Comparison of ENCODE assay signal across 26 cellular contexts in the genomic region with DNA sequence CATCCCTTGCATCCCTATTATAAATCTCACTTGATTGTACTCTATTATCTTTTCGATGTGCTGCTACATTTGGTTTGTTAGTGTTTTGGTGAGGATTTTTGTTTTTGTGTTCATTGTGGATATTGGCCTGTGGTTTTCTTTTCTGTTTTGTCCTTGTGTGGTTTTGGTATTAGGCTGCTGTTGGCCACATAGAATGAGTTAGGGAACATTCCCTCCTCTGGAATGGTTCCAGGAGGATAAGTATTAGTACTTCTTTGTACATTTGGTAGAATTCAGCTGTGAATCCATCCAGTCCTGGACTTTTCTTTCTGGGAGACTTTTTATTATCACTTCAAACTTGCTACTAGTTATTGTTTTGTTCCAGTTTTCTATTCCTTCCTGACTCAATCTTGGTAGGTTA.
A peak's percentile ranks its signal among the peaks of the same experiment; 100 is the strongest.
DNase-seq lines count a peak whose midpoint lies in the region; ATAC-seq, FAIRE-seq and TF ChIP-seq lines count a peak whose summit lies in the region.
"Had no signal": no experiment of that assay in that cellular context is flagged by ENCODE, and none has a peak within 500 bp of the region (broad histone marks: within the 10 kb centered on the region; RNA-seq: fewer than 3 reads in every experiment).

No MANE protein-coding gene starts in this region.

- ATAC-seq in IMR-90 (ENCODE audit: low read depth): no peak
- no peak for ATAC-seq in thoracic aorta (ENCODE audit: insufficient number of reproducible peaks, low FRiP score, low read depth)
- ATAC-seq in left lobe of liver: no peak
- ATAC-seq: HepG2, Right ventricle myocardium inferior had no signal

- CTCF ChIA-PET in IMR-90 (lab: Yijun Ruan, JAX): no interaction called here

- in situ Hi-C loops in IMR-90 (cut with MboI; ENCODE audit: low sequenced_read_pairs): no loop called here

- H2AFZ ChIP-seq in IMR-90 (replicated peaks; ENCODE audit: low read length, poor library complexity) (no peak overlapping the region), astrocyte (ENCODE audit: low read depth, low read length) (no peak overlapping the region), neural progenitor cell (replicated peaks) (no peak overlapping the region)

- no peak overlapping the region for H3K4ac ChIP-seq in IMR-90 (ENCODE audit: low read depth, low read length)

- POLR2A ChIA-PET in IMR-90 (lab: Charles Lee; ENCODE audit: unreplicated experiment): no interaction called here

- peaks cover 3% of the 10 kb centered on the region; the same call in 1 of the 2 replicates for H3K9me1 ChIP-seq in IMR-90 (ENCODE audit: insufficient read depth, low read length)

- peaks cover 26% of the 10 kb centered on the region for H3K4me1 Mint-ChIP-seq in astrocyte (ENCODE audit: low read depth, unreplicated experiment)
- H3K4me1 Mint-ChIP-seq in neural progenitor cell: peaks cover 4% of the 10 kb centered on the region

- DNase-seq in IMR-90 (no peak), astrocyte (ENCODE audit: low read depth) (no peak), choroid plexus epithelial cell (ENCODE audit: low read depth) (peak; percentile 23), thoracic aorta (ENCODE audit: low spot score) (no peak), neural progenitor cell (ENCODE audit: low spot score) (no peak), left lobe of liver (ENCODE audit: low spot score) (no peak), DMS 273 (lab: John Stamatoyannopoulos, UW; ENCODE audit: unreplicated experiment) (no peak)
- DNase-seq: CD4-positive, alpha-beta T cell; COR-L47; DMS 273 treated with DMSO at 0.1 percent for 48 hours; DMS79 treated with DMSO at 0.1 percent for 48 hours; H9; HFFc6; KBM-7; NCI-H1105; NCI-H146; NCI-H2081; NCI-H2171; NCI-H345; NCI-H524 treated with DMSO at 0.1 percent for 48 hours; NCI-H82 had no signal

- no peak for TF ChIP-seq POLR2A in IMR-90 (IDR thresholded peaks at IDR 0.05; ENCODE audit: low read depth, low read length)

- H3K36me3 Mint-ChIP-seq in astrocyte (ENCODE audit: low read depth, unreplicated experiment): no peaks in the 10 kb centered on the region
- H3K36me3 Mint-ChIP-seq in neural progenitor cell: no peaks in the 10 kb centered on the region

- peaks cover 6% of the 10 kb centered on the region; the same call in 1 of the 2 replicates for H3K4me1 ChIP-seq in IMR-90 (ENCODE audit: control insufficient read depth, insufficient read depth, low read length)
- peaks cover 14% of the 10 kb centered on the region for H3K4me1 ChIP-seq in astrocyte (ENCODE audit: insufficient read depth, low read length)
- H3K4me1 ChIP-seq in thoracic aorta (ENCODE audit: control insufficient read depth in 1 of 2, low read depth in 2 of 2): peaks cover 0 to 25% of the 10 kb centered on the region in 2 donors
- peaks cover 3% of the 10 kb centered on the region for H3K4me1 ChIP-seq in neural progenitor cell
- H3K4me1 ChIP-seq: SJSA1 had no signal

- BruUV-seq in IMR-90 (replicated peaks; lab: Mats Ljungman, UMichigan): no TSS peak

- dilution Hi-C loops in IMR-90 (cut with HindIII; ENCODE audit: low sequenced_read_pairs, unreplicated experiment): no loop called here

- H4K8ac ChIP-seq in IMR-90 (ENCODE audit: low read depth in 2 of 2, low read length in 2 of 2): no peak overlapping the region

- H3K27me3 ChIP-seq in IMR-90 (ENCODE audit: control insufficient read depth, insufficient read depth, low read length): no peaks in the 10 kb centered on the region
- no peaks in the 10 kb centered on the region for H3K27me3 ChIP-seq in astrocyte (ENCODE audit: insufficient read depth, low read length)
- H3K27me3 ChIP-seq in thoracic aorta (replicated peaks; ENCODE audit: insufficient read depth): no peaks in the 10 kb centered on the region
- no peaks in the 10 kb centered on the region for H3K27me3 ChIP-seq in neural progenitor cell
- H3K27me3 ChIP-seq: BLaER1, SJSA1 had no signal

- H3K9me3 ChIP-seq in IMR-90 (ENCODE audit: control insufficient read depth, insufficient read depth, low read length) (no peaks in the 10 kb centered on the region), astrocyte (ENCODE audit: insufficient read depth, low read depth, low read length) (no peaks in the 10 kb centered on the region), thoracic aorta (no peaks in the 10 kb centered on the region), neural progenitor cell (ENCODE audit: low read depth) (no peaks in the 10 kb centered on the region)
- H3K9me3 ChIP-seq: SJSA1 had no signal

- H3K9ac ChIP-seq in IMR-90 (ENCODE audit: low read depth, low read length) (no peak overlapping the region), astrocyte (ENCODE audit: low read length) (no peak overlapping the region), neural progenitor cell (no peak overlapping the region)
- H3K9ac ChIP-seq: BLaER1 had no signal

- no peak overlapping the region for H4K5ac ChIP-seq in IMR-90 (ENCODE audit: low read depth, low read length)

- H3K27me3 Mint-ChIP-seq in astrocyte (ENCODE audit: low read depth, unreplicated experiment) (no peaks in the 10 kb centered on the region), neural progenitor cell (ENCODE audit: insufficient read depth, low read depth) (peaks cover 4% of the 10 kb centered on the region)

- TF ChIP-seq RAD21 in IMR-90 (IDR thresholded peaks at IDR 0.05; ENCODE audit: low read length): no peak

- H3K36me3 ChIP-seq in IMR-90 (ENCODE audit: control insufficient read depth, insufficient read depth, low read length): no peaks in the 10 kb centered on the region
- no peaks in the 10 kb centered on the region for H3K36me3 ChIP-seq in astrocyte (ENCODE audit: insufficient read depth, low read length)
- H3K36me3 ChIP-seq in thoracic aorta: no peaks in the 10 kb centered on the region
- H3K36me3 ChIP-seq in neural progenitor cell: no peaks in the 10 kb centered on the region
- H3K36me3 ChIP-seq: BLaER1, SJSA1 had no signal

- no peak overlapping the region for H3K56ac ChIP-seq in IMR-90 (ENCODE audit: extremely low read depth, insufficient read depth, low read length)

- H3K4me3 Mint-ChIP-seq in astrocyte (ENCODE audit: unreplicated experiment) (peak overlapping the region; percentile 81), neural progenitor cell (no peak overlapping the region)
- H3K4me3 Mint-ChIP-seq: CD4-positive, alpha-beta T cell; H9; HFFc6 had no signal

- H2AK9ac ChIP-seq in IMR-90 (replicated peaks; ENCODE audit: low read depth, low read length, poor library complexity): no peak overlapping the region

- no peak overlapping the region for H3K14ac ChIP-seq in IMR-90 (replicated peaks; ENCODE audit: low read depth, low read length)

- H3K23ac ChIP-seq in IMR-90 (ENCODE audit: low read depth, low read length): no peak overlapping the region

- H3K27ac Mint-ChIP-seq in astrocyte (ENCODE audit: unreplicated experiment) (peak overlapping the region; percentile 54), neural progenitor cell (no peak overlapping the region)
- H3K27ac Mint-ChIP-seq: CD4-positive, alpha-beta T cell; H9; HFFc6 had no signal

- no peak overlapping the region for H4K91ac ChIP-seq in IMR-90 (ENCODE audit: insufficient read depth, low read depth, low read length)

- no peaks in the 10 kb centered on the region for H4K20me1 ChIP-seq in IMR-90 (ENCODE audit: insufficient read depth, low read length)
- no peaks in the 10 kb centered on the region for H4K20me1 ChIP-seq in astrocyte (ENCODE audit: insufficient read depth, low read length)
- H4K20me1 ChIP-seq in neural progenitor cell (ENCODE audit: low read depth): no peaks in the 10 kb centered on the region
- H4K20me1 ChIP-seq: BLaER1 had no signal

- H3K9me3 Mint-ChIP-seq in astrocyte (ENCODE audit: unreplicated experiment): peaks cover 2% of the 10 kb centered on the region
- H3K9me3 Mint-ChIP-seq in neural progenitor cell: peaks cover 3% of the 10 kb centered on the region
- H3K9me3 Mint-ChIP-seq: CD4-positive, alpha-beta T cell had no signal

- intact Hi-C loops in IMR-90 (cut with micrococcal nuclease): no loop called here

- H3K27ac ChIP-seq in IMR-90 (ENCODE audit: insufficient read depth, low read length) (no peak overlapping the region), astrocyte (ENCODE audit: low read depth, low read length) (no peak overlapping the region), thoracic aorta (peak overlapping the region; percentile 7 to 23), neural progenitor cell (no peak overlapping the region)
- H3K27ac ChIP-seq: BLaER1, HL-60, SJSA1 had no signal

- no peak overlapping the region for H2BK120ac ChIP-seq in IMR-90 (ENCODE audit: low read depth, low read length)

- H2BK5ac ChIP-seq in IMR-90 (ENCODE audit: low read depth, low read length, poor library complexity, severe bottlenecking): peak overlapping the region; percentile 30

- no peak overlapping the region for H2AK5ac ChIP-seq in IMR-90 (ENCODE audit: low read depth, low read length)

- H3K79me2 ChIP-seq in astrocyte (ENCODE audit: insufficient read depth, low read length): no peaks in the 10 kb centered on the region
- no peaks in the 10 kb centered on the region for H3K79me2 ChIP-seq in neural progenitor cell (ENCODE audit: low read depth)

- no peak overlapping the region for H2BK15ac ChIP-seq in IMR-90 (ENCODE audit: low read depth, low read length)

- no peak overlapping the region for H3K18ac ChIP-seq in IMR-90 (ENCODE audit: low read depth, low read length)

- H3K4me2 ChIP-seq in IMR-90 (ENCODE audit: low read depth, low read length) (no peak overlapping the region), astrocyte (ENCODE audit: low read length) (no peak overlapping the region), neural progenitor cell (no peak overlapping the region)
- H3K4me2 ChIP-seq: BLaER1 had no signal

- TF ChIP-seq CTCF in IMR-90 (conservative IDR thresholded peaks at IDR 0.05; ENCODE audit: low read depth, low read length): no peak
- TF ChIP-seq CTCF in astrocyte (IDR thresholded peaks at IDR 0.05; ENCODE audit: insufficient read depth, low read depth, low read length): no peak
- no peak for TF ChIP-seq CTCF in choroid plexus epithelial cell (conservative IDR thresholded peaks at IDR 0.05; ENCODE audit: low read depth, low read length)
- no peak for TF ChIP-seq CTCF in thoracic aorta (IDR thresholded peaks at IDR 0.05)
- TF ChIP-seq CTCF in neural progenitor cell (IDR thresholded peaks at IDR 0.05): no peak

- WGBS in IMR-90 (ENCODE audit: extremely low coverage in 2 of 2, insufficient read length in 1 of 2), 2 experiments: no CpG with 5 or more reads among the region's 1 CpG

- peak; percentile 69 for FAIRE-seq in astrocyte (lab: Jason Lieb, UNC)
- FAIRE-seq: HepG2 had no signal

- H3K4me3 ChIP-seq in IMR-90 (ENCODE audit: insufficient read depth, low read depth, low read length): no peak overlapping the region
- no peak overlapping the region for H3K4me3 ChIP-seq in astrocyte (ENCODE audit: insufficient read depth, low read depth, low read length)
- no peak overlapping the region for H3K4me3 ChIP-seq in choroid plexus epithelial cell (ENCODE audit: low read depth, low read length)
- peak overlapping the region; percentile 2 for H3K4me3 ChIP-seq in thoracic aorta
- no peak overlapping the region for H3K4me3 ChIP-seq in neural progenitor cell
- H3K4me3 ChIP-seq: BLaER1, SJSA1 had no signal

- no peaks in the 10 kb centered on the region for H3K79me1 ChIP-seq in IMR-90 (ENCODE audit: low read depth in 1 of 2, low read length in 2 of 2)

- H2BK20ac ChIP-seq in IMR-90 (ENCODE audit: low read depth, low read length): no peak overlapping the region

- H3F3A ChIP-seq in neural progenitor cell (ENCODE audit: low read depth): no peaks in the 10 kb centered on the region

Comparison
In these comparisons a context has a peak if more than half of its experiments do, and no peak if none do; other contexts are left out.
1. H3K27ac ChIP-seq: peak in thoracic aorta (2 of 2); none in IMR-90 (single experiment), astrocyte (single experiment) and neural progenitor cell (single experiment).